In the genomic region with DNA sequence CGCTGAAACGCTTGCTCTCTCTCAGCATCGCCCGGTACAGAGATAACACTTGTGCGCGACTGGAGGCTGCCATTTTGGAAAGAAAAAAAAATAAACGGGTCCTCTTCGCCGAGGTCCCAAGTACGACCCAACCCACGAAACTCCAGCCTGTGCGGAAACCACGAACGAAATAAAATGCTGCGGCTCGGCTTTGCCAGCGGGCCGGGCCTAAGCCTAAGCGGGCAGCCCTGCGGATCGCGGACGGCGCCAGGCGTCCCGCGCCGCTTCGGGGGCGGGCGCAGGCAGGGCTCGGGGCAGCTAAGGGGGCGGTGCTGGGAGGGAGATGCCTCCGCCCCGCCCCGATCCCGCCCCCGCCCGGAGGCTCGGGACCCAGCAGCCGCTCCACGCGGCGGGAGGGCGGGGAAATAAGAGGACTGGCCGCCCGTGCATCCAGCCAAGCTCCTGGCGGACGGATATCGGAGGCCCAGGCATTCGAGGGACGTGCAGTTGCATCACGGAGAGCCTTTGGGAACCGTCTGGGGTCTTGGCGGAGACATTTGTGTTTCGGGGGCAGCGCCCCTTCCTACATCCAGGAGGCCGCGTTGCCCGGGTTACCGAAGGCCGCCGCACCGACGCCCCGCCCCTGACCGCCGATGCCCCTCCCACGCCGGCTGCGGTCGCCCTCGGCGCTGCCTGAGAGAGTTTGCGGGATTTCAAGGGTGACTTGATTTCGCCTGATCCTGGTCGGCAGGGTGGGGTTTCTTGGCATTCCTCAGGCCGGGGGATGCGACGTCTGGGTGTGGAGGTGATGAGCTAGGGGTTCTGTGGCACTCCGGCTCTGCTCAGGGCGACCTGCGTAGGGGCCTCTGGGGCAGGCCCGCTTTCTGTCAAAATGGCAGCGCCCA, we compare ENCODE assay signal across 8 cellular contexts. TPM values are rescaled to one million over a fixed set of nuclear protein-coding genes. Genes with fewer than 3 reads are reported as not detected.
DNase-seq lines count a peak whose midpoint lies in the region; ATAC-seq and TF ChIP-seq lines count a peak whose summit lies in the region.

TSS of gene FARS2 (plus strand) at position 853 of the 884 bp plus-strand sequence.
TSS of gene LYRM4 (minus strand) at position 290 of the 884 bp plus-strand sequence. CDS start at position 73, 217 bp downstream.

- H3K36me3 ChIP-seq in SK-N-MC (ENCODE audit: insufficient read depth, low read length) (peaks cover 19% of the 10 kb centered on the region; the same call in 1 of the 2 replicates), gastroesophageal sphincter (peaks cover 0 to 8% of the 10 kb centered on the region in 2 donors)

- peaks cover 55% of the 10 kb centered on the region for H3K4me1 Mint-ChIP-seq in activated naive CD4-positive, alpha-beta T cell treated with anti-CD3 and anti-CD28 coated beads, Interleukin-2, amount 10 ng/mL, durations not matched to agents 7 days and 5 days

- peak within 1 kb of the TSS; percentile 78 for H3K4me3 ChIP-seq in HFF-Myc (replicated peaks; ENCODE audit: low read depth, low read length)
- H3K4me3 ChIP-seq in SK-N-MC, result peak within 1 kb of the TSS; percentile 97
- H3K4me3 ChIP-seq in gastroesophageal sphincter, result peak within 1 kb of the TSS; percentile 86 to 99

- H3K9me3 ChIP-seq in SK-N-MC (ENCODE audit: low read depth, low read length) (no peaks in the 10 kb centered on the region), gastroesophageal sphincter (no peaks in the 10 kb centered on the region)

- peaks cover 12% of the 10 kb centered on the region for H3K36me3 Mint-ChIP-seq in activated naive CD4-positive, alpha-beta T cell treated with anti-CD3 and anti-CD28 coated beads, Interleukin-2, amount 10 ng/mL, durations not matched to agents 7 days and 5 days

- H3K27me3 ChIP-seq in gastroesophageal sphincter, result no peaks in the 10 kb centered on the region

- H3K27me3 Mint-ChIP-seq in activated naive CD4-positive, alpha-beta T cell treated with anti-CD3 and anti-CD28 coated beads, Interleukin-2, amount 10 ng/mL, durations not matched to agents 7 days and 5 days, result no peaks in the 10 kb centered on the region

- TF ChIP-seq POLR2A in gastroesophageal sphincter (IDR thresholded peaks at IDR 0.05), result no peak

- CTCF ChIA-PET in activated naive CD4-positive, alpha-beta T cell treated with anti-CD3 and anti-CD28 coated beads, Interleukin-2, amount 10 ng/mL, durations not matched to agents 7 days and 5 days (lab: Charles Lee), result interaction anchor here (0.8 to 2.3 kb wide), 3 partner anchors 19 to 138 kb away, joined by 3 to 12 read pairs (median 4); no protein-coding TSS in a partner anchor

- peak within 1 kb of the TSS; percentile 98 for H3K27ac ChIP-seq in SK-N-MC
- H3K27ac ChIP-seq in gastroesophageal sphincter, result peak within 1 kb of the TSS; percentile 95 to 99 (median 96)
- peak within 1 kb of the TSS; percentile 99 for H3K27ac ChIP-seq in substantia nigra (ENCODE audit: low read depth, low read length, poor library complexity, severe bottlenecking)

- H3K9me3 Mint-ChIP-seq in activated naive CD4-positive, alpha-beta T cell treated with anti-CD3 and anti-CD28 coated beads, Interleukin-2, amount 10 ng/mL, durations not matched to agents 7 days and 5 days, result no peaks in the 10 kb centered on the region

- no CpG with 5 or more reads among the region's 85 CpGs for WGBS in gastroesophageal sphincter (ENCODE audit: low coverage in 1 of 2), 2 donors

- DNase-seq in GM04503 (ENCODE audit: low read depth), result peak; percentile 50
- DNase-seq in HFF-Myc (ENCODE audit: extremely low read depth, low read depth), result peak; percentile 52
- peak; percentile 83 for DNase-seq in MV-4-11 (lab: John Stamatoyannopoulos, UW)
- DNase-seq in SK-N-MC (ENCODE audit: low read depth, low spot score), result peak; percentile 47
- peak; percentile 91 for DNase-seq in activated naive CD4-positive, alpha-beta T cell treated with anti-CD3 and anti-CD28 coated beads, Interleukin-2, amount 10 ng/mL, durations not matched to agents 7 days and 5 days
- DNase-seq in non-pigmented ciliary epithelial cell (ENCODE audit: low read depth), result peak; percentile 15
- DNase-seq in substantia nigra (lab: John Stamatoyannopoulos, UW), result peak; percentile 50 to 100 (median 91)

- peak within 1 kb of the TSS; percentile 98 for H3K4me3 Mint-ChIP-seq in activated naive CD4-positive, alpha-beta T cell treated with anti-CD3 and anti-CD28 coated beads, Interleukin-2, amount 10 ng/mL, durations not matched to agents 7 days and 5 days

- H3K27ac Mint-ChIP-seq in activated naive CD4-positive, alpha-beta T cell treated with anti-CD3 and anti-CD28 coated beads, Interleukin-2, amount 10 ng/mL, durations not matched to agents 7 days and 5 days, result peak within 1 kb of the TSS; percentile 100

- TF ChIP-seq CTCF in HFF-Myc (IDR thresholded peaks at IDR 0.05; ENCODE audit: low read depth, low read length, missing control alignments) (no peak), gastroesophageal sphincter (IDR thresholded peaks at IDR 0.05) (peak in 3 of 4 experiments; percentile 31 to 80 (median 78))

- peak; percentile 96 for ATAC-seq in gastroesophageal sphincter

- peak within 1 kb of the TSS; percentile 97 for H3K9ac ChIP-seq in SK-N-MC (ENCODE audit: insufficient read length)

- peaks cover 0 to 28% (median 3%) of the 10 kb centered on the region in 3 donors for H3K4me1 ChIP-seq in gastroesophageal sphincter

- TF ChIP-seq EP300 in gastroesophageal sphincter (IDR thresholded peaks at IDR 0.05), result no peak

RNA-seq across cellular contexts. Expression of gene FARS2, which starts in this region (rescaled TPM):
- total RNA-seq in gastroesophageal sphincter, result 10 to 100 TPM in 3 of 4 donors, 1 to 10 TPM in 1; 9.8 to 16.3 (median 14.4) TPM

RNA-seq across cellular contexts. Expression of gene LYRM4, which starts in this region (rescaled TPM):
- total RNA-seq in gastroesophageal sphincter, result 10 to 100 TPM; 16.4 to 27.9 (median 20.5) TPM

Comparison
In these comparisons a context has a peak if more than half of its experiments do, and no peak if none do; other contexts are left out.
1. Peak in every context shown above with its lines: DNase-seq, ATAC-seq, H3K4me3 ChIP-seq and H3K27ac ChIP-seq.
2. DNase-seq: peak in every context shown above with its lines; median percentile 91 in activated naive CD4-positive, alpha-beta T cell treated with anti-CD3 and anti-CD28 coated beads, Interleukin-2, amount 10 ng/mL, durations not matched to agents 7 days and 5 days; 91 in substantia nigra; 83 in MV-4-11; 52 in HFF-Myc; 50 in GM04503; 47 in SK-N-MC; 15 in non-pigmented ciliary epithelial cell.